ENCODE assay signal across 27 cellular contexts in the genomic region with DNA sequence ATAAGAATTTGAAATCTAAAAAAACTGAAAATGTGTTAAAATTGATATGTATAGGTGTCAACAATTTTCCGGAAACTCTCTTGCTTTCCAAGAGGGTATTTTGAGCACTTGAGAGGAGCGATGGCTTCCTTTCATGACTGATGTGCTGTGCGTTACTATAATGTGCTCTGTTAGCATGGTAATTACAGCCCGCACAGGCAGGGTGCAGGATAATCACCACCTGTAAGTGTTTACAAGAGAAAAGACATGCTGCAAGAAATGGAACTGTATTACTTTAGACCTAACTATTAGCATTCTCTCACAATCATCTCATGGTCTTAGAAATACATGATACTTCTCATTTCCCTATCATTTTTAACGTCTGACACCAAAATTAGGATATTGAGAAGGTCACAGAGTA.
"Had no signal": no experiment of that assay in that cellular context is flagged by ENCODE, and none has a peak within 500 bp of the region (broad histone marks: within the 10 kb centered on the region; RNA-seq: fewer than 3 reads in every experiment).

No MANE protein-coding gene starts in this region.

- H3K27ac ChIP-seq: left ventricle myocardium inferior, pancreas, prostate gland, skin epidermis, stomach, testis, thyroid gland, transverse colon, upper lobe of left lung, vagina had no signal

- DNase-seq: islet precursor cell; left ventricle myocardium inferior; mesendoderm; naive B cell; natural killer cell; nephron progenitor cell; nucleus accumbens; pancreas; posterior cingulate gyrus; retina; right cardiac atrium; stimulated activated CD4-positive, alpha-beta T cell treated with anti-CD3 and anti-CD28 coated beads, Interleukin-12 subunit alpha, Interleukin-12 subunit beta, amount 100 ng/mL, for 4 hours; stimulated activated CD4-positive, alpha-beta T cell treated with anti-CD3 and anti-CD28 coated beads, Interleukin-15, amount 100 ng/mL, for 24 hours; stimulated activated CD4-positive, alpha-beta T cell treated with anti-CD3 and anti-CD28 coated beads, Interleukin-2, amount 100 ng/mL, for 24 hours; stimulated activated CD4-positive, alpha-beta T cell treated with anti-CD3 and anti-CD28 coated beads, Interleukin-4, amount 100 ng/mL, for 1 hour; stimulated activated naive B cell treated with anti-CD40 and anti-IgM and Interleukin-4, amounts not matched to agents 10 μg/mL and 1 μg/mL and 100 μg/mL, for 72 hours; stimulated activated naive CD8-positive, alpha-beta T cell treated with anti-CD3 and anti-CD28 coated beads, Interleukin-15, Interleukin-2, amounts not matched to agents 100 U/mL and 50 U/mL, for 24 hours; stomach; testis; thyroid gland; transverse colon; upper lobe of left lung had no signal

- H3K36me3 ChIP-seq: left ventricle myocardium inferior, pancreas, prostate gland, stomach, thyroid gland, transverse colon, upper lobe of left lung, vagina had no signal

- H3K27me3 ChIP-seq: pancreas, testis, thyroid gland, transverse colon, upper lobe of left lung, vagina had no signal

- H3K4me3 ChIP-seq: left ventricle myocardium inferior, lung, pancreas, prostate gland, skin epidermis, stomach, testis, thyroid gland, transverse colon, upper lobe of left lung, vagina had no signal

- H3K9me3 ChIP-seq: pancreas, prostate gland, testis, thyroid gland, transverse colon, upper lobe of left lung, vagina had no signal

- ATAC-seq: natural killer cell; pancreas; right cardiac atrium; sciatic nerve; stimulated activated naive B cell treated with anti-CD40 and anti-IgM and Interleukin-4, amounts not matched to agents 10 μg/mL and 1 μg/mL and 100 μg/mL, for 72 hours; stimulated activated naive CD8-positive, alpha-beta T cell treated with anti-CD3 and anti-CD28 coated beads, Interleukin-15, Interleukin-2, amounts not matched to agents 100 U/mL and 50 U/mL, for 24 hours had no signal
